23 cellular contexts compared by ENCODE assay signal in genomic region chr18:33212363-33212762, GRCh38.
A peak's percentile ranks its signal among the peaks of the same experiment; 100 is the strongest.
DNase-seq lines count a peak whose midpoint lies in the region; ATAC-seq and TF ChIP-seq lines count a peak whose summit lies in the region.
"Had no signal": no experiment of that assay in that cellular context is flagged by ENCODE, and none has a peak within 500 bp of the region (broad histone marks: within the 10 kb centered on the region; RNA-seq: fewer than 3 reads in every experiment).

No MANE protein-coding gene starts in this region.

- H3K4me3 ChIP-seq in HAP-1 = no peak overlapping the region
- H3K4me3 ChIP-seq: esophagus muscularis mucosa, right atrium auricular region had no signal

- H3K27ac ChIP-seq in foreskin keratinocyte = no peak overlapping the region
- H3K27ac ChIP-seq: 22Rv1, esophagus muscularis mucosa, right atrium auricular region had no signal

- H3K9me3 ChIP-seq in HAP-1 = no peaks in the 10 kb centered on the region
- H3K9me3 ChIP-seq: esophagus muscularis mucosa, right atrium auricular region, SK-N-SH had no signal

- ATAC-seq in foreskin keratinocyte (no peak), GM21360 (IDR thresholded peaks at IDR 0.05; ENCODE audit: unreplicated experiment) (no peak)
- ATAC-seq: activated CD8-positive, alpha-beta T cell treated with anti-CD3 and anti-CD28 coated beads for 36 hours; HepG2 had no signal

- H3K36me3 ChIP-seq in HAP-1 (replicated peaks) = no peaks in the 10 kb centered on the region
- H3K36me3 ChIP-seq: esophagus muscularis mucosa, right atrium auricular region had no signal

- DNase-seq in DMS53 (lab: John Stamatoyannopoulos, UW) = peak; percentile 46
- DNase-seq in DMS53 treated with DMSO at 0.1 percent for 48 hours (lab: John Stamatoyannopoulos, UW; ENCODE audit: unreplicated experiment) = no peak
- DNase-seq in NCI-H1436 treated with DMSO at 0.1 percent for 48 hours (lab: John Stamatoyannopoulos, UW) = peak; percentile 91
- DNase-seq in NCI-H510A treated with DMSO at 0.1 percent for 48 hours (lab: John Stamatoyannopoulos, UW) = peak; percentile 85
- peak; percentile 16 to 59 for DNase-seq in foreskin keratinocyte
- DNase-seq in HAP-1 (ENCODE audit: low spot score in 2 of 2) = no peak
- no peak for DNase-seq in dedifferentiated amniotic fluid mesenchymal stem cell (ENCODE audit: extremely low spot score)
- DNase-seq: activated CD4-positive, CD25-positive, alpha-beta regulatory T cell; activated CD8-positive, alpha-beta T cell treated with anti-CD3 and anti-CD28 coated beads for 36 hours; activated T-cell treated with anti-CD3 and anti-CD28 coated beads, Interleukin-2, amount 50 U/mL, for 1 hour; AML-193; amygdala; kidney glomerular epithelial cell; mesenchymal stem cell; naive B cell; NCI-H2227 treated with DMSO at 0.1 percent for 48 hours; NK-92 treated with Interleukin-12 subunit alpha and Interleukin-12 subunit beta, amount 100 ng/mL, for 24 hours; SK-N-SH had no signal

- in situ Hi-C loops in HAP-1 (cut with MboI; ENCODE audit: low sequenced_read_pairs) = no loop called here

- H3K27me3 ChIP-seq in foreskin keratinocyte (no peaks in the 10 kb centered on the region), HAP-1 (ENCODE audit: low read depth) (no peaks in the 10 kb centered on the region)
- H3K27me3 ChIP-seq: esophagus muscularis mucosa had no signal

- TF ChIP-seq CTCF in foreskin keratinocyte (conservative IDR thresholded peaks at IDR 0.05) = no peak

- H3K4me1 ChIP-seq in foreskin keratinocyte = no peaks in the 10 kb centered on the region
- no peaks in the 10 kb centered on the region for H3K4me1 ChIP-seq in HAP-1
- H3K4me1 ChIP-seq: esophagus muscularis mucosa, right atrium auricular region had no signal

Comparison
In these comparisons a context has a peak if more than half of its experiments do, and no peak if none do; other contexts are left out.
1. DNase-seq: peak in DMS53 (single experiment), NCI-H1436 treated with DMSO at 0.1 percent for 48 hours (single experiment), NCI-H510A treated with DMSO at 0.1 percent for 48 hours (single experiment) and foreskin keratinocyte (2 of 2); none in DMS53 treated with DMSO at 0.1 percent for 48 hours (single experiment), HAP-1 (0 of 2) and dedifferentiated amniotic fluid mesenchymal stem cell (single experiment).